ENCODE assay signal across 18 cellular contexts in the genomic region with DNA sequence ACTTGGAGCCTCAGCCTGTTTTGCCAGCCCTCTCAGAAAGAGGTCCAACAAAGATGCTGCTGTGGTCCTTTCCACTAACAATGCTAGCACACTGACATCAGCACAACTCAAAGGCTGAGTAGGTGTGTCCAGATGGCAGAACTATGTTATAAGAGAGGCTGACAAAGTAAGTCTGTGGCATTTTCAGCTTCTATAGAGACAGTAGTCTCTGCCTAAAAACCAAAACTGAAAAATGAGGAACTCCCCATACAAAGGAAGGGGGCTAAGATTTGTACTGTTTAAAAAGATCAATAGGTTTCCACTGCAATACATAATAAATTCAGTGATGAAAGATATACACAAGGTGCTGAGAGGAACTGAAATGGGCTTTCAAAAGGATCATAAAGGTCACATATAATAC.
"Had no signal": no experiment of that assay in that cellular context is flagged by ENCODE, and none has a peak within 500 bp of the region (broad histone marks: within the 10 kb centered on the region; RNA-seq: fewer than 3 reads in every experiment).

No MANE protein-coding gene starts in this region.

- H3K27me3 ChIP-seq: ascending aorta, gastroesophageal sphincter, tibial nerve, vagina had no signal

- H3K4me3 Mint-ChIP-seq: activated naive CD4-positive, alpha-beta T cell treated with anti-CD3 and anti-CD28 coated beads, Interleukin-2, amount 50 U/mL, for 24 hours; activated T-cell treated with anti-CD3 and anti-CD28 coated beads, Interleukin-2, amount 50 U/mL, for 72 hours; immature natural killer cell had no signal

- H3K9me3 ChIP-seq: ascending aorta, gastroesophageal sphincter, left ventricle myocardium inferior, tibial nerve, vagina had no signal

- H3K4me3 ChIP-seq: ascending aorta, coronary artery, gastroesophageal sphincter, left ventricle myocardium inferior, tibial nerve, vagina had no signal

- H3K4me1 ChIP-seq: ascending aorta, gastroesophageal sphincter, left ventricle myocardium inferior, tibial nerve, vagina had no signal

- H3K27me3 Mint-ChIP-seq: activated naive CD4-positive, alpha-beta T cell treated with anti-CD3 and anti-CD28 coated beads, Interleukin-2, amount 50 U/mL, for 24 hours had no signal

- H3K27ac Mint-ChIP-seq: activated naive CD4-positive, alpha-beta T cell treated with anti-CD3 and anti-CD28 coated beads, Interleukin-2, amount 50 U/mL, for 24 hours; activated T-cell treated with anti-CD3 and anti-CD28 coated beads, Interleukin-2, amount 50 U/mL, for 72 hours had no signal

- H3K36me3 ChIP-seq: vagina had no signal

- H3K27ac ChIP-seq: ascending aorta, coronary artery, gastroesophageal sphincter, left ventricle myocardium inferior, tibial nerve, vagina had no signal

- ATAC-seq: activated CD4-positive, CD25-positive, alpha-beta regulatory T cell treated with anti-CD3 and anti-CD28 coated beads, Interleukin-2, amount 50 U/mL, for 24 hours; activated T-cell treated with anti-CD3 and anti-CD28 coated beads, Interleukin-2, amount 50 U/mL, for 72 hours; esophagus mucosa; gastroesophageal sphincter; stimulated activated naive CD8-positive, alpha-beta T cell treated with anti-CD3 and anti-CD28 coated beads, Interleukin-15, Interleukin-2, amounts not matched to agents 100 U/mL and 50 U/mL, for 24 hours had no signal

- H3K9me3 Mint-ChIP-seq: activated naive CD4-positive, alpha-beta T cell treated with anti-CD3 and anti-CD28 coated beads, Interleukin-2, amount 50 U/mL, for 24 hours; activated T-cell treated with anti-CD3 and anti-CD28 coated beads, Interleukin-2, amount 50 U/mL, for 72 hours; immature natural killer cell had no signal

- DNase-seq: activated effector memory CD4-positive, alpha-beta T cell treated with anti-CD3 and anti-CD28 coated beads, Interleukin-2, amount 50 U/mL, for 16 hours; activated T-cell treated with anti-CD3 and anti-CD28 coated beads, Interleukin-2, amount 50 U/mL, for 72 hours; immature natural killer cell; kidney glomerular epithelial cell; left ventricle myocardium inferior; mammary epithelial cell; occipital lobe; stimulated activated CD4-positive, alpha-beta T cell treated with anti-CD3 and anti-CD28 coated beads, Interleukin-1b, Interleukin-23, amount 100 ng/mL, for 48 hours; stimulated activated naive CD8-positive, alpha-beta T cell treated with anti-CD3 and anti-CD28 coated beads, Interleukin-15, Interleukin-2, amounts not matched to agents 100 U/mL and 50 U/mL, for 24 hours; substantia nigra had no signal
